ENCODE assay signal across 41 cellular contexts in the genomic region with DNA sequence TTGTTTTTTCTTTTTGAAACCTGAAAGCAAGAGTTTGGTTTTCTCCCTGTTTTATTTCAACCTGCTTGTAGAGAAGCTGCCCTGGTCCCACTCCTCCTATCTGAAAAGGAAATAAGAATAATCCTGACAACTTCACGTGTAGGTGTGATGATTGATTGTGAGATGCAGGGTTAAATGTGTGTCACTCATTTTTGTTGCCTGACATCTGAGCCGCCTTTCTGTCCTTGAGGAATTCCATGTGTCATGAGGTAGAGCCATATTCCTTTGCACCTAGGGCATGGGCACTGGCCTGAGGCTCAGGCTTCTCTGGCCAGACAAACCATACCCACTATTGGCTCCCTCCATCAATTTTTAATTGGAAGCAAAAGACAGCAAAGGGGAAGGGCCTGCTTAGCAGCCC. TPM values are rescaled to one million over a fixed set of nuclear protein-coding genes. Genes with fewer than 3 reads are reported as not detected.
"Had no signal": no experiment of that assay in that cellular context is flagged by ENCODE, and none has a peak within 500 bp of the region (broad histone marks: within the 10 kb centered on the region; RNA-seq: fewer than 3 reads in every experiment).

No MANE protein-coding gene starts in this region.

- H3K9me3 ChIP-seq: adrenal gland, ascending aorta, body of pancreas, breast epithelium had no signal

- H3K36me3 ChIP-seq: adrenal gland, ascending aorta, brain microvascular endothelial cell, breast epithelium, cardiac muscle cell had no signal

- H3K9me3 Mint-ChIP-seq: activated naive CD4-positive, alpha-beta T cell treated with anti-CD3 and anti-CD28 coated beads, Interleukin-2, amount 10 ng/mL, durations not matched to agents 7 days and 5 days; activated naive CD4-positive, alpha-beta T cell treated with anti-CD3 and anti-CD28 coated beads, Interleukin-2, amount 50 U/mL, for 24 hours; activated naive CD4-positive, alpha-beta T cell treated with anti-CD3 and anti-CD28 coated beads, Interleukin-2, amount 50 U/mL, for 72 hours; activated naive CD8-positive, alpha-beta T cell treated with anti-CD3 and anti-CD28 coated beads for 36 hours; activated T-cell treated with anti-CD3 and anti-CD28 coated beads, Interleukin-2, amount 50 U/mL, for 4 hours; activated T-cell treated with anti-CD3 and anti-CD28 coated beads, Interleukin-2, amount 50 U/mL, for 72 hours; activated T-helper 1 cell treated with anti-CD3 and anti-CD28 coated beads, Interleukin-12 subunit alpha, Interleukin-12 subunit beta, Interleukin-2, Interleukin-4 antibody, amounts not matched to agents 30 ng/mL and 10 ng/mL and 1 ng/mL, durations not matched to agents 14 hours and 24 hours and 36 hours; activated T-helper 2 cell treated with anti-CD3 and anti-CD28 coated beads, Interferon-gamma antibody, Interleukin-2, Interleukin-4, amounts not matched to agents 10 μg/mL and 5 μg/mL and 100 μg/mL, durations not matched to agents 14 hours and 24 hours and 36 hours had no signal

- H3K27me3 ChIP-seq: adrenal gland, ascending aorta, body of pancreas, brain microvascular endothelial cell, breast epithelium, cardiac muscle cell had no signal

- H3K36me3 Mint-ChIP-seq: activated naive CD4-positive, alpha-beta T cell treated with anti-CD3 and anti-CD28 coated beads, Interleukin-2, amount 10 ng/mL, durations not matched to agents 7 days and 5 days; activated naive CD4-positive, alpha-beta T cell treated with anti-CD3 and anti-CD28 coated beads, Interleukin-2, amount 50 U/mL, for 24 hours; activated naive CD4-positive, alpha-beta T cell treated with anti-CD3 and anti-CD28 coated beads, Interleukin-2, amount 50 U/mL, for 72 hours; activated naive CD8-positive, alpha-beta T cell treated with anti-CD3 and anti-CD28 coated beads for 36 hours; activated naive CD8-positive, alpha-beta T cell treated with anti-CD3 and anti-CD28 coated beads, Interleukin-2, amount 10 ng/mL, durations not matched to agents 7 days and 5 days; brain had no signal

- H3K4me3 Mint-ChIP-seq: activated naive CD4-positive, alpha-beta T cell treated with anti-CD3 and anti-CD28 coated beads for 36 hours; activated naive CD4-positive, alpha-beta T cell treated with anti-CD3 and anti-CD28 coated beads, Interleukin-2, amount 10 ng/mL, durations not matched to agents 7 days and 5 days; activated naive CD4-positive, alpha-beta T cell treated with anti-CD3 and anti-CD28 coated beads, Interleukin-2, amount 50 U/mL, for 24 hours; activated naive CD8-positive, alpha-beta T cell; activated naive CD8-positive, alpha-beta T cell treated with anti-CD3 and anti-CD28 coated beads for 36 hours; activated naive CD8-positive, alpha-beta T cell treated with anti-CD3 and anti-CD28 coated beads, Interleukin-2, amount 10 ng/mL, durations not matched to agents 7 days and 5 days; activated naive CD8-positive, alpha-beta T cell treated with anti-CD3 and anti-CD28 coated beads, Interleukin-2, amount 50 U/mL, for 24 hours; activated T-cell treated with anti-CD3 and anti-CD28 coated beads, Interleukin-2, amount 50 U/mL, for 24 hours; activated T-cell treated with anti-CD3 and anti-CD28 coated beads, Interleukin-2, amount 50 U/mL, for 4 hours; activated T-cell treated with anti-CD3 and anti-CD28 coated beads, Interleukin-2, amount 50 U/mL, for 72 hours; activated T-helper 1 cell treated with anti-CD3 and anti-CD28 coated beads, Interleukin-12 subunit alpha, Interleukin-12 subunit beta, Interleukin-2, Interleukin-4 antibody, amounts not matched to agents 30 ng/mL and 10 ng/mL and 1 ng/mL, durations not matched to agents 14 hours and 24 hours and 36 hours; activated T-helper 17 cell treated with anti-CD3 and anti-CD28 coated beads, Interleukin-2, amount 50 U/mL, for 72 hours; brain; central memory CD8-positive, alpha-beta T cell had no signal

- H3K27me3 Mint-ChIP-seq: activated naive CD4-positive, alpha-beta T cell treated with anti-CD3 and anti-CD28 coated beads, Interleukin-2, amount 50 U/mL, for 24 hours; activated naive CD8-positive, alpha-beta T cell; activated naive CD8-positive, alpha-beta T cell treated with anti-CD3 and anti-CD28 coated beads for 36 hours; activated T-cell treated with anti-CD3 and anti-CD28 coated beads, Interleukin-2, amount 50 U/mL, for 24 hours; activated T-helper 17 cell treated with anti-CD3 and anti-CD28 coated beads, Interleukin-2, amount 50 U/mL, for 72 hours; brain had no signal

- H3K27ac Mint-ChIP-seq: activated naive CD4-positive, alpha-beta T cell treated with anti-CD3 and anti-CD28 coated beads for 36 hours; activated naive CD4-positive, alpha-beta T cell treated with anti-CD3 and anti-CD28 coated beads, Interleukin-2, amount 10 ng/mL, durations not matched to agents 7 days and 5 days; activated naive CD4-positive, alpha-beta T cell treated with anti-CD3 and anti-CD28 coated beads, Interleukin-2, amount 50 U/mL, for 24 hours; activated naive CD4-positive, alpha-beta T cell treated with anti-CD3 and anti-CD28 coated beads, Interleukin-2, amount 50 U/mL, for 72 hours; activated naive CD8-positive, alpha-beta T cell; activated naive CD8-positive, alpha-beta T cell treated with anti-CD3 and anti-CD28 coated beads for 36 hours; activated naive CD8-positive, alpha-beta T cell treated with anti-CD3 and anti-CD28 coated beads, Interleukin-2, amount 10 ng/mL, durations not matched to agents 7 days and 5 days; activated naive CD8-positive, alpha-beta T cell treated with anti-CD3 and anti-CD28 coated beads, Interleukin-2, amount 50 U/mL, for 24 hours; activated T-cell treated with anti-CD3 and anti-CD28 coated beads, Interleukin-2, amount 50 U/mL, for 24 hours; activated T-cell treated with anti-CD3 and anti-CD28 coated beads, Interleukin-2, amount 50 U/mL, for 72 hours; activated T-helper 1 cell treated with anti-CD3 and anti-CD28 coated beads, Interleukin-12 subunit alpha, Interleukin-12 subunit beta, Interleukin-2, Interleukin-4 antibody, amounts not matched to agents 30 ng/mL and 10 ng/mL and 1 ng/mL, durations not matched to agents 14 hours and 24 hours and 36 hours; activated T-helper 17 cell treated with anti-CD3 and anti-CD28 coated beads, Interleukin-2, amount 50 U/mL, for 72 hours; activated T-helper 2 cell treated with anti-CD3 and anti-CD28 coated beads, Interferon-gamma antibody, Interleukin-2, Interleukin-4, amounts not matched to agents 10 μg/mL and 5 μg/mL and 100 μg/mL, durations not matched to agents 14 hours and 24 hours and 36 hours; brain had no signal

- ATAC-seq: activated naive CD4-positive, alpha-beta T cell treated with anti-CD3 and anti-CD28 coated beads, Interleukin-2, amount 50 U/mL, for 72 hours; activated naive CD8-positive, alpha-beta T cell treated with anti-CD3 and anti-CD28 coated beads, Interleukin-2, amount 50 U/mL, for 24 hours; activated T-cell treated with anti-CD3 and anti-CD28 coated beads, Interleukin-2, amount 50 U/mL, for 4 hours; activated T-cell treated with anti-CD3 and anti-CD28 coated beads, Interleukin-2, amount 50 U/mL, for 72 hours; activated T-helper 17 cell treated with anti-CD3 and anti-CD28 coated beads, Interleukin-2, amount 50 U/mL, for 72 hours; body of pancreas had no signal

- H3K4me1 Mint-ChIP-seq: activated naive CD4-positive, alpha-beta T cell treated with anti-CD3 and anti-CD28 coated beads, Interleukin-2, amount 10 ng/mL, durations not matched to agents 7 days and 5 days; activated naive CD4-positive, alpha-beta T cell treated with anti-CD3 and anti-CD28 coated beads, Interleukin-2, amount 50 U/mL, for 24 hours; activated naive CD8-positive, alpha-beta T cell treated with anti-CD3 and anti-CD28 coated beads for 36 hours; activated naive CD8-positive, alpha-beta T cell treated with anti-CD3 and anti-CD28 coated beads, Interleukin-2, amount 10 ng/mL, durations not matched to agents 7 days and 5 days; activated naive CD8-positive, alpha-beta T cell treated with anti-CD3 and anti-CD28 coated beads, Interleukin-2, amount 50 U/mL, for 24 hours; activated T-helper 17 cell treated with anti-CD3 and anti-CD28 coated beads, Interleukin-2, amount 50 U/mL, for 72 hours; brain; central memory CD8-positive, alpha-beta T cell had no signal

- H3K4me1 ChIP-seq: adrenal gland, ascending aorta, body of pancreas, breast epithelium had no signal

- H3K4me3 ChIP-seq: adrenal gland, ascending aorta, body of pancreas, breast epithelium, cardiac muscle cell had no signal

- DNase-seq: activated effector memory CD4-positive, alpha-beta T cell treated with anti-CD3 and anti-CD28 coated beads, Interleukin-2, amount 50 U/mL, for 16 hours; activated effector memory CD4-positive, alpha-beta T cell treated with Interleukin-2 at 50 U/mL for 16 hours; activated gamma-delta T cell; activated gamma-delta T cell treated with Interleukin-2 at 50 U/mL for 16 hours; activated naive CD4-positive, alpha-beta T cell; activated naive CD4-positive, alpha-beta T cell treated with anti-CD3 and anti-CD28 coated beads for 36 hours; activated naive CD4-positive, alpha-beta T cell treated with anti-CD3 and anti-CD28 coated beads, Interleukin-2, amount 10 ng/mL, durations not matched to agents 7 days and 5 days; activated naive CD4-positive, alpha-beta T cell treated with anti-CD3 and anti-CD28 coated beads, Interleukin-2, amount 50 U/mL, for 16 hours; activated naive CD4-positive, alpha-beta T cell treated with Interleukin-2 at 50 U/mL for 16 hours; activated naive CD8-positive, alpha-beta T cell treated with anti-CD3 and anti-CD28 coated beads for 36 hours; activated naive CD8-positive, alpha-beta T cell treated with anti-CD3 and anti-CD28 coated beads, Interleukin-2, amount 10 ng/mL, durations not matched to agents 7 days and 5 days; activated naive CD8-positive, alpha-beta T cell treated with anti-CD3 and anti-CD28 coated beads, Interleukin-2, amount 50 U/mL, for 24 hours; activated T-cell treated with anti-CD3 and anti-CD28 coated beads, Interleukin-2, amount 50 U/mL, for 1 hour; activated T-cell treated with anti-CD3 and anti-CD28 coated beads, Interleukin-2, amount 50 U/mL, for 24 hours; activated T-cell treated with anti-CD3 and anti-CD28 coated beads, Interleukin-2, amount 50 U/mL, for 4 hours; activated T-cell treated with anti-CD3 and anti-CD28 coated beads, Interleukin-2, amount 50 U/mL, for 48 hours; activated T-cell treated with anti-CD3 and anti-CD28 coated beads, Interleukin-2, amount 50 U/mL, for 72 hours; adrenal gland; amniotic stem cell; amygdala; anterior cingulate cortex; aorta; body of pancreas; brain microvascular endothelial cell; caudate nucleus; central memory CD4-positive, alpha-beta T cell; cerebellar nuclear complex had no signal

- H3K27ac ChIP-seq: adrenal gland, ascending aorta, body of pancreas, brain microvascular endothelial cell, breast epithelium, cardiac muscle cell had no signal

RNA-seq across cellular contexts. Expression of a gene that starts 10.2 kb away (rescaled TPM):
- total RNA-seq: ascending aorta, bronchial epithelial cell, cardiac septum, chondrocyte had no signal
